ENCODE assay signal across 24 cellular contexts in the genomic region with DNA sequence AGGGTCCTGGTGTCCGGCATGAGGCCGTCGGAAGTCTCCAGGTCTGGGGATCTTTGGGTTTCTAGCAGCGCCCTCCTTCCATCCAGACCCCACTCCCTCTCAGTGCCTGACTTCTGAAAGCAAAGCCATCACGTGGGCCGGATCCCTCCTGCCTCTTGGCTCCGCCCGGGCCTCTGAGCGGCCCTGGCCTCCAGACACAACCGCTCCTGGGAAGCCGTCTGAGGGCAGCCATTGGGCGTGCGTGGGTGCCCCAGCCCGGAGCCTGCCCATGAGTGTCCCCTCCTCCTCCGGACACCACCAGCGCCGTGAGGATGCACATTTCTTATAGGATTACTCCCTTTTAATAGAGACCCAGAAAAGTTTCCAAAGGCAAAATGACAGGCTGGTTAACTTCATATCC.
"Had no signal": no experiment of that assay in that cellular context is flagged by ENCODE, and none has a peak within 500 bp of the region (broad histone marks: within the 10 kb centered on the region; RNA-seq: fewer than 3 reads in every experiment).

No MANE protein-coding gene starts in this region.

- H3K36me3 ChIP-seq: gastrocnemius medialis, neutrophil, pancreas, right lobe of liver, thoracic aorta, tibial nerve, upper lobe of left lung had no signal

- DNase-seq: dorsolateral prefrontal cortex; effector CD4-positive, alpha-beta T cell; foreskin fibroblast; gastrocnemius medialis; head of caudate nucleus; mucosa of descending colon; naive B cell; retina; right lobe of liver; small intestine; stimulated activated CD4-positive, alpha-beta T cell treated with anti-CD3 and anti-CD28 coated beads, Interleukin-15, amount 100 ng/mL, for 24 hours; stimulated activated CD4-positive, alpha-beta T cell treated with anti-CD3 and anti-CD28 coated beads, Interleukin-2, amount 100 ng/mL, for 48 hours; stimulated activated naive B cell treated with anti-CD40 and anti-IgM and Interleukin-4, amounts not matched to agents 10 μg/mL and 1 μg/mL and 100 μg/mL, for 72 hours; upper lobe of left lung had no signal

- H3K27ac Mint-ChIP-seq: mesothelial cell of epicardium; stimulated activated naive B cell treated with anti-CD40 and anti-IgM and Interleukin-4, amounts not matched to agents 10 μg/mL and 1 μg/mL and 100 μg/mL, for 72 hours had no signal

- H3K4me3 Mint-ChIP-seq: memory B cell; mesothelial cell of epicardium; naive B cell; stimulated activated naive B cell treated with anti-CD40 and anti-IgM and Interleukin-4, amounts not matched to agents 10 μg/mL and 1 μg/mL and 100 μg/mL, for 72 hours; stimulated activated naive CD8-positive, alpha-beta T cell treated with anti-CD3 and anti-CD28 coated beads, Interleukin-15, Interleukin-2, amounts not matched to agents 100 ng/mL and 50 ng/mL, for 24 hours had no signal

- H3K4me3 ChIP-seq: dorsolateral prefrontal cortex, gastrocnemius medialis, lung, mucosa of descending colon, pancreas, right lobe of liver, thoracic aorta, tibial nerve, upper lobe of left lung had no signal

- H3K36me3 Mint-ChIP-seq: memory B cell; mesothelial cell of epicardium; naive B cell; stimulated activated naive B cell treated with anti-CD40 and anti-IgM and Interleukin-4, amounts not matched to agents 10 μg/mL and 1 μg/mL and 100 μg/mL, for 72 hours had no signal

- H3K27ac ChIP-seq: dorsolateral prefrontal cortex, epithelial cell of prostate, gastrocnemius medialis, neutrophil, pancreas, right lobe of liver, tibial nerve, upper lobe of left lung had no signal

- H3K9me3 ChIP-seq: gastrocnemius medialis, mucosa of descending colon, neutrophil, pancreas, right lobe of liver, thoracic aorta, tibial nerve, upper lobe of left lung had no signal

- H3K9me3 Mint-ChIP-seq: mesothelial cell of epicardium had no signal

- ATAC-seq: esophagus mucosa; gastrocnemius medialis; mucosa of descending colon; pancreas; right lobe of liver; stimulated activated naive B cell treated with anti-CD40 and anti-IgM and Interleukin-4, amounts not matched to agents 10 μg/mL and 1 μg/mL and 100 μg/mL, for 72 hours had no signal

- H3K27me3 ChIP-seq: pancreas, right lobe of liver, upper lobe of left lung had no signal
